ENCODE assay signal across 19 cellular contexts in genomic region chr15:77096131-77096530, GRCh38. TPM values are rescaled to one million over a fixed set of nuclear protein-coding genes. Genes with fewer than 3 reads are reported as not detected.
DNase-seq lines count a peak whose midpoint lies in the region; ATAC-seq, FAIRE-seq and TF ChIP-seq lines count a peak whose summit lies in the region.
"Had no signal": no experiment of that assay in that cellular context is flagged by ENCODE, and none has a peak within 500 bp of the region (broad histone marks: within the 10 kb centered on the region; RNA-seq: fewer than 3 reads in every experiment).

No MANE protein-coding gene starts in this region.

- no peak overlapping the region for H3K4me2 ChIP-seq in A549

- H3K36me3 ChIP-seq in RWPE2 (ENCODE audit: low read depth) (no peaks in the 10 kb centered on the region), gastrocnemius medialis (no peaks in the 10 kb centered on the region)
- H3K36me3 ChIP-seq: BE2C had no signal

- intact Hi-C loops in gastrocnemius medialis (cut with DNase I; ENCODE audit: low total_unique reads): no loop called here

- H3K4me3 Mint-ChIP-seq in type B pancreatic cell: peak overlapping the region; percentile 53
- H3K4me3 Mint-ChIP-seq: CD4-positive, alpha-beta memory T cell had no signal

- CTCF ChIA-PET in A549 (lab: Yijun Ruan, JAX): interaction anchor here (1.0 to 4.7 kb wide), 4 partner anchors 10 to 447 kb away, joined by 3 to 23 read pairs (median 5); no protein-coding TSS in a partner anchor

- H3K4me3 ChIP-seq in A549 (no peak overlapping the region), RWPE2 (ENCODE audit: severe bottlenecking) (no peak overlapping the region), epithelial cell of esophagus (ENCODE audit: low read length) (no peak overlapping the region), gastrocnemius medialis (no peak overlapping the region)

- H3K27ac ChIP-seq in A549 (no peak overlapping the region), RWPE2 (ENCODE audit: poor library complexity, severe bottlenecking) (no peak overlapping the region), gastrocnemius medialis (no peak overlapping the region)
- H3K27ac ChIP-seq: C4-2B, HL-60 had no signal

- H3K9me3 Mint-ChIP-seq in type B pancreatic cell: no peaks in the 10 kb centered on the region
- H3K9me3 Mint-ChIP-seq: CD4-positive, alpha-beta memory T cell had no signal

- H3K4me1 ChIP-seq in A549 (no peaks in the 10 kb centered on the region), RWPE2 (ENCODE audit: insufficient read depth, poor library complexity, severe bottlenecking) (no peaks in the 10 kb centered on the region), gastrocnemius medialis (no peaks in the 10 kb centered on the region)
- H3K4me1 ChIP-seq: BE2C had no signal

- no peaks in the 10 kb centered on the region for H3K27me3 ChIP-seq in RWPE2 (ENCODE audit: insufficient read depth, poor library complexity, severe bottlenecking)
- H3K27me3 ChIP-seq in gastrocnemius medialis: no peaks in the 10 kb centered on the region
- H3K27me3 ChIP-seq: BE2C had no signal

- DNase-seq in A549 (ENCODE audit: low read depth in 1 of 2, low spot score in 1 of 2) (no peak), RWPE2 (ENCODE audit: low spot score) (no peak), epithelial cell of esophagus (ENCODE audit: low read depth) (peak; percentile 28), type B pancreatic cell (ENCODE audit: extremely low spot score, unreplicated experiment) (no peak), gastrocnemius medialis (no peak), NCI-H187 (lab: John Stamatoyannopoulos, UW) (no peak)
- DNase-seq: BE2C; CD4-positive, alpha-beta memory T cell; DMS153; DMS79 treated with DMSO at 0.1 percent for 48 hours; EL; HCEC 1CT had no signal

- POLR2A ChIA-PET in A549 (lab: Yijun Ruan, JAX): no interaction called here

- no peak for TF ChIP-seq CTCF in A549 (IDR thresholded peaks at IDR 0.05)
- no peak for TF ChIP-seq CTCF in RWPE2 (IDR thresholded peaks at IDR 0.05; ENCODE audit: poor library complexity, severe bottlenecking)
- no peak for TF ChIP-seq CTCF in epithelial cell of esophagus (IDR thresholded peaks at IDR 0.05; ENCODE audit: insufficient read depth, low read depth, low read length, missing control alignments)
- TF ChIP-seq CTCF in type B pancreatic cell (conservative IDR thresholded peaks at IDR 0.05): no peak
- TF ChIP-seq CTCF in gastrocnemius medialis (IDR thresholded peaks at IDR 0.05 in 4 of 5, conservative IDR thresholded peaks at IDR 0.05 in 1 of 5): no peak

- TF ChIP-seq RAD21 in A549 (conservative IDR thresholded peaks at IDR 0.05 in 1 of 2, IDR thresholded peaks at IDR 0.05 in 1 of 2): no peak

- ATAC-seq in A549: no peak
- 0 out of 3 replicates have a peak, but pooled peaks have one; percentile 34 for ATAC-seq in RWPE2 (ENCODE audit: low read depth)
- no peak for ATAC-seq in gastrocnemius medialis
- ATAC-seq in GM21447 (IDR thresholded peaks at IDR 0.05; ENCODE audit: unreplicated experiment): no peak

- peak; percentile 51 for FAIRE-seq in A549 (lab: Jason Lieb, UNC)
- FAIRE-seq: A204.1, D721Med, G401.6, GM12891 had no signal

- H3K4me1 Mint-ChIP-seq in type B pancreatic cell (ENCODE audit: unreplicated experiment): peaks cover 25% of the 10 kb centered on the region
- H3K4me1 Mint-ChIP-seq: CD4-positive, alpha-beta memory T cell had no signal

- TF ChIP-seq POLR2A in A549 (IDR thresholded peaks at IDR 0.05; ENCODE audit: low read length) (no peak), gastrocnemius medialis (IDR thresholded peaks at IDR 0.05) (no peak)

- in situ Hi-C loops in gastrocnemius medialis (cut with MboI; ENCODE audit: low sequenced_read_pairs in 4 of 4): no loop called here

- H3K36me3 Mint-ChIP-seq in type B pancreatic cell: no peaks in the 10 kb centered on the region
- H3K36me3 Mint-ChIP-seq: CD4-positive, alpha-beta memory T cell had no signal

- H3K27me3 Mint-ChIP-seq in type B pancreatic cell: peaks cover 4% of the 10 kb centered on the region

- H3K27ac Mint-ChIP-seq in type B pancreatic cell: peak overlapping the region; percentile 96
- H3K27ac Mint-ChIP-seq: CD4-positive, alpha-beta memory T cell had no signal

- H3K9me3 ChIP-seq in A549 (no peaks in the 10 kb centered on the region), RWPE2 (ENCODE audit: severe bottlenecking) (no peaks in the 10 kb centered on the region), gastrocnemius medialis (no peaks in the 10 kb centered on the region)
- H3K9me3 ChIP-seq: BE2C had no signal

- TF ChIP-seq EP300 in A549 (IDR thresholded peaks at IDR 0.05): no peak

- WGBS in A549 (ENCODE audit: missing lambda C conversion rate): 54% methylated on average over 4 of the region's 4 CpGs

TF ChIP-seq in A549, 52 proteins besides CTCF, POLR2A, EP300 and RAD21:
- TF ChIP-seq ZC3H11A (IDR thresholded peaks at IDR 0.05) (no peak), HOXB13 (CRISPR knock-in tag; IDR thresholded peaks at IDR 0.05; ENCODE audit: low read depth) (no peak), MAZ (IDR thresholded peaks at IDR 0.05; ENCODE audit: borderline replicate concordance, low read depth, low read length) (no peak), SREBF2 (IDR thresholded peaks at IDR 0.05) (no peak), BHLHE40 (IDR thresholded peaks at IDR 0.05; ENCODE audit: low read depth, low read length) (no peak)

RNA-seq across cellular contexts. Expression of gene TSPAN3, which starts 25.2 kb away (rescaled TPM):
- 636 and 680 TPM in 2 replicates for polyA plus RNA-seq in A549 (2011; rRNA removed)
- 274 and 327 TPM in 2 replicates for polyA plus RNA-seq in A549 (2012; cell fraction: cytosol; rRNA removed)
- polyA plus RNA-seq in A549 (2012; cell fraction: nucleus; rRNA removed): 188 and 204 TPM in 2 replicates
- polyA plus RNA-seq in A549 (2017; fragmentation: RNase III; extraction: RNeasy Plus Mini Kit Qiagen cat#74134 plus additional on column Dnase treatment): 299 to 362 TPM (median 352 TPM) in 3 replicates
- 343 and 403 TPM in 2 replicates for polyA minus RNA-seq in A549 (2011; rRNA and poly(A)+ RNA removed)
- 288 and 377 TPM in 2 replicates for total RNA-seq in type B pancreatic cell (ENCODE audit: low replicate concordance)
- 100 to 1,000 TPM; 229 to 361 (median 341) TPM for total RNA-seq in gastrocnemius medialis
